Comparison of ENCODE assay signal across 1 cellular context in the genomic region with DNA sequence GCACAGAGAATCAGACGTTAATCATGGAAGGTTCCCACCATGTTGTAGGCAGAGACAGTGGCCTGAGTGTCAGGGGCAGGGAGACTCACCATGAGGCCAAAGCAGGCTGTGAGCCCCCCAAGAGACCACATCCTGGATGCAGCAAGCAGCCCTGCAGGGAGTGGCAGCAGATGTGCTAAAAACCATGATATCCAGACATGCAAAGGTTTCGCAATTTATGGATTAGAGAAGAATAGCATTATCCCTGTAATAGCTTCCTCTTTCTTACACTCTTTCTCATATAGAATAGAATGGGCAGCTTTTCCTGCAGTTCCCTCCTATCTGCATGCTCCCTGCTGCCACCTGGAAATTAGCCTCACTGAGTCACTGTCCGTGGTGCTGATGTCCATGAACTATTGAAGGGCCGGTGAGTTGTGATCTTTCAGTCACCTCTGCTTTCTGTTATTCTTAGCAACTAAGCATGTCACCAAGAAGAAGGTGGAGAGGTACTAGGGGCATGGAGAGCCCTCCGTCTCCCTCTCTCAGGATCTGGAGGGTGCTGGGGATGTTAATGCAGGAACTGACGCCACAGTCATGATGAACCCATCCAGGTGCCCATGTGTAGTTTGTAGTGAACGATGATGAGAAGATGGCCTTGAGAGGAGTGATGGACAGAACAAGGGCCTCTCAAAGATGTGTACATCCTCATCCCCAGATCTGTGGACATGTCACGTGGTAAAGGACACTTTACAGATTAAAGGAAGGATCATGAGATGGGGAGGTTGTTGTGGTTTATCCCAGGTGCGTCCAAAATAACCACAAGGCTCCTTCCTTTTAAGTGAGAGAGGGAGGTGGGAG.
TF ChIP-seq lines count a peak whose summit lies in the region.

No MANE protein-coding gene starts in this region.

TF ChIP-seq in endothelial cell of umbilical vein, 7 proteins besides CTCF, POLR2A, EP300 and RAD21:
- TF ChIP-seq, protein P1, sequence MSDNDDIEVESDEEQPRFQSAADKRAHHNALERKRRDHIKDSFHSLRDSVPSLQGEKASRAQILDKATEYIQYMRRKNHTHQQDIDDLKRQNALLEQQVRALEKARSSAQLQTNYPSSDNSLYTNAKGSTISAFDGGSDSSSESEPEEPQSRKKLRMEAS (IDR thresholded peaks at IDR 0.05; ENCODE audit: insufficient read depth, insufficient read length) = no peak
